Comparison of ENCODE assay signal across 17 cellular contexts in genomic region chr11:108241370-108242037, GRCh38. TPM values are rescaled to one million over a fixed set of nuclear protein-coding genes. Genes with fewer than 3 reads are reported as not detected.
DNase-seq lines count a peak whose midpoint lies in the region; ATAC-seq and TF ChIP-seq lines count a peak whose summit lies in the region.
"Had no signal": no experiment of that assay in that cellular context is flagged by ENCODE, and none has a peak within 500 bp of the region (broad histone marks: within the 10 kb centered on the region; RNA-seq: fewer than 3 reads in every experiment).

No MANE protein-coding gene starts in this region.

- CTCF ChIA-PET in HEK293 (lab: Yijun Ruan, JAX): no interaction called here
- CTCF ChIA-PET in activated naive CD4-positive, alpha-beta T cell treated with anti-CD3 and anti-CD28 coated beads, Interleukin-2, amount 10 ng/mL, durations not matched to agents 7 days and 5 days (lab: Charles Lee): interaction anchor here (1.0 to 1.7 kb wide), 3 partner anchors 15 to 19 kb away, joined by 3 to 5 read pairs (median 4); partner anchors contain the start of genes ATM and NPAT

- ATAC-seq in activated CD4-positive, CD25-positive, alpha-beta regulatory T cell treated with anti-CD3 and anti-CD28 coated beads, Interleukin-2, amount 50 U/mL, for 24 hours: peak; percentile 81 to 85
- ATAC-seq in natural killer cell treated with Interleukin-12 subunit alpha and Interleukin-12 subunit beta and Interleukin-15 and Interleukin-18, amount 100 ng/mL, for 72 hours: peak; percentile 80 to 82
- no peak for ATAC-seq in HG03139 (IDR thresholded peaks at IDR 0.05; ENCODE audit: unreplicated experiment)

- no peak overlapping the region for H3K4me3 Mint-ChIP-seq in activated naive CD4-positive, alpha-beta T cell treated with anti-CD3 and anti-CD28 coated beads, Interleukin-2, amount 10 ng/mL, durations not matched to agents 7 days and 5 days
- H3K4me3 Mint-ChIP-seq in natural killer cell treated with Interleukin-12 subunit alpha and Interleukin-12 subunit beta and Interleukin-15 and Interleukin-18, amount 100 ng/mL, for 72 hours: peak overlapping the region; percentile 68
- H3K4me3 Mint-ChIP-seq: neural progenitor cell; T-helper 1 cell treated with Interleukin-12 subunit alpha and Interleukin-12 subunit beta and Interleukin-4 antibody, amounts not matched to agents 30 μg/mL and 1 μg/mL, for 36 hours; type B pancreatic cell had no signal

- DNase-seq in activated CD4-positive, CD25-positive, alpha-beta regulatory T cell treated with anti-CD3 and anti-CD28 coated beads, Interleukin-2, amount 50 U/mL, for 72 hours: no peak
- peak; percentile 36 for DNase-seq in activated naive CD4-positive, alpha-beta T cell treated with anti-CD3 and anti-CD28 coated beads, Interleukin-2, amount 10 ng/mL, durations not matched to agents 7 days and 5 days
- peak; percentile 65 for DNase-seq in natural killer cell treated with Interleukin-12 subunit alpha and Interleukin-12 subunit beta and Interleukin-15 and Interleukin-18, amount 100 ng/mL, for 72 hours (ENCODE audit: low spot score)
- DNase-seq in kidney glomerular epithelial cell (lab: John Stamatoyannopoulos, UW): no peak
- DNase-seq in NCI-H146 treated with DMSO at 0.1 percent for 48 hours (lab: John Stamatoyannopoulos, UW; ENCODE audit: unreplicated experiment): no peak
- DNase-seq: adrenal gland, DMS79 treated with DMSO at 0.1 percent for 48 hours, head of caudate nucleus, NCI-H1930, SHP77 treated with DMSO at 0.1 percent for 48 hours had no signal

- peaks cover 2% of the 10 kb centered on the region for H3K9me3 Mint-ChIP-seq in activated naive CD4-positive, alpha-beta T cell treated with anti-CD3 and anti-CD28 coated beads, Interleukin-2, amount 10 ng/mL, durations not matched to agents 7 days and 5 days
- H3K9me3 Mint-ChIP-seq in natural killer cell treated with Interleukin-12 subunit alpha and Interleukin-12 subunit beta and Interleukin-15 and Interleukin-18, amount 100 ng/mL, for 72 hours: no peaks in the 10 kb centered on the region
- H3K9me3 Mint-ChIP-seq: neural progenitor cell; T-helper 1 cell treated with Interleukin-12 subunit alpha and Interleukin-12 subunit beta and Interleukin-4 antibody, amounts not matched to agents 30 μg/mL and 1 μg/mL, for 36 hours; type B pancreatic cell had no signal

- H3K4me1 ChIP-seq in HEK293 (ENCODE audit: control insufficient read depth, insufficient read depth, low read length): no peaks in the 10 kb centered on the region
- H3K4me1 ChIP-seq: adrenal gland, neural progenitor cell had no signal

- H3K27me3 Mint-ChIP-seq in activated naive CD4-positive, alpha-beta T cell treated with anti-CD3 and anti-CD28 coated beads, Interleukin-2, amount 10 ng/mL, durations not matched to agents 7 days and 5 days: no peaks in the 10 kb centered on the region
- no peaks in the 10 kb centered on the region for H3K27me3 Mint-ChIP-seq in natural killer cell treated with Interleukin-12 subunit alpha and Interleukin-12 subunit beta and Interleukin-15 and Interleukin-18, amount 100 ng/mL, for 72 hours
- H3K27me3 Mint-ChIP-seq: type B pancreatic cell had no signal

- H3K36me3 ChIP-seq in HEK293 (ENCODE audit: control insufficient read depth in 2 of 2, insufficient read depth in 1 of 2, low read length in 2 of 2): peaks cover 5 to 65% of the 10 kb centered on the region in 2 experiments; a peak in 2 of 3 replicates
- H3K36me3 ChIP-seq: neural progenitor cell had no signal

- H3K27ac ChIP-seq in HEK293 (ENCODE audit: extremely low read depth, low read depth, low read length): no peak overlapping the region
- H3K27ac ChIP-seq: 22Rv1, adrenal gland, neural progenitor cell had no signal

- H3K4me1 Mint-ChIP-seq in activated naive CD4-positive, alpha-beta T cell treated with anti-CD3 and anti-CD28 coated beads, Interleukin-2, amount 10 ng/mL, durations not matched to agents 7 days and 5 days: peaks cover 68% of the 10 kb centered on the region
- peaks cover 50 to 65% of the 10 kb centered on the region in 2 donors for H3K4me1 Mint-ChIP-seq in natural killer cell treated with Interleukin-12 subunit alpha and Interleukin-12 subunit beta and Interleukin-15 and Interleukin-18, amount 100 ng/mL, for 72 hours (ENCODE audit: low read depth in 2 of 2)
- H3K4me1 Mint-ChIP-seq: neural progenitor cell had no signal

- H3K36me3 Mint-ChIP-seq in activated naive CD4-positive, alpha-beta T cell treated with anti-CD3 and anti-CD28 coated beads, Interleukin-2, amount 10 ng/mL, durations not matched to agents 7 days and 5 days: peaks cover 65% of the 10 kb centered on the region
- H3K36me3 Mint-ChIP-seq in natural killer cell treated with Interleukin-12 subunit alpha and Interleukin-12 subunit beta and Interleukin-15 and Interleukin-18, amount 100 ng/mL, for 72 hours: peaks cover 21% of the 10 kb centered on the region

- peak overlapping the region; percentile 82 for H3K27ac Mint-ChIP-seq in activated naive CD4-positive, alpha-beta T cell treated with anti-CD3 and anti-CD28 coated beads, Interleukin-2, amount 10 ng/mL, durations not matched to agents 7 days and 5 days
- H3K27ac Mint-ChIP-seq in natural killer cell treated with Interleukin-12 subunit alpha and Interleukin-12 subunit beta and Interleukin-15 and Interleukin-18, amount 100 ng/mL, for 72 hours: peak overlapping the region; percentile 83 to 86
- H3K27ac Mint-ChIP-seq: neural progenitor cell; T-helper 1 cell treated with Interleukin-12 subunit alpha and Interleukin-12 subunit beta and Interleukin-4 antibody, amounts not matched to agents 30 μg/mL and 1 μg/mL, for 36 hours; type B pancreatic cell had no signal

- no peak overlapping the region for H3K4me3 ChIP-seq in HEK293 (ENCODE audit: low read depth, low read length)
- H3K4me3 ChIP-seq: adrenal gland, neural progenitor cell had no signal

- no peaks in the 10 kb centered on the region for H3K9me3 ChIP-seq in HEK293 (ENCODE audit: control insufficient read depth, insufficient read depth, low read depth, low read length)
- H3K9me3 ChIP-seq: adrenal gland had no signal

- POLR2A ChIA-PET in HEK293 (lab: Yijun Ruan, JAX): no interaction called here

- no peak for TF ChIP-seq CTCF in HEK293 (tag by site-specific recombination; IDR thresholded peaks at IDR 0.05)

TF ChIP-seq in HEK293, 187 proteins besides CTCF, POLR2A, EP300 and RAD21:
- TF ChIP-seq KLF9 (tag by site-specific recombination; IDR thresholded peaks at IDR 0.05; ENCODE audit: low read depth) (no peak), ZNF362 (tag by site-specific recombination; IDR thresholded peaks at IDR 0.05) (0 out of 2 replicates have a peak, but pooled peaks have one; percentile 13)
TF ChIP-seq in HEK293: peak in this region for 1.

RNA-seq across cellular contexts. Expression of gene ATM, which starts 18.6 kb away (rescaled TPM):
- total RNA-seq in natural killer cell treated with Interleukin-12 subunit alpha and Interleukin-12 subunit beta and Interleukin-15 and Interleukin-18, amount 100 ng/mL, for 72 hours: 100 to 1,000 TPM in 1 of 2 donors, 10 to 100 TPM in 1; 86.4 to 107 TPM

RNA-seq across cellular contexts. Expression of gene NPAT, which starts 19.1 kb away (rescaled TPM):
- 10 to 100 TPM; 31.1 to 35.8 TPM for total RNA-seq in natural killer cell treated with Interleukin-12 subunit alpha and Interleukin-12 subunit beta and Interleukin-15 and Interleukin-18, amount 100 ng/mL, for 72 hours

Comparison
In these comparisons a context has a peak if more than half of its experiments do, and no peak if none do; other contexts are left out.
1. DNase-seq: peak in activated naive CD4-positive, alpha-beta T cell treated with anti-CD3 and anti-CD28 coated beads, Interleukin-2, amount 10 ng/mL, durations not matched to agents 7 days and 5 days (single experiment) and natural killer cell treated with Interleukin-12 subunit alpha and Interleukin-12 subunit beta and Interleukin-15 and Interleukin-18, amount 100 ng/mL, for 72 hours (single experiment); none in activated CD4-positive, CD25-positive, alpha-beta regulatory T cell treated with anti-CD3 and anti-CD28 coated beads, Interleukin-2, amount 50 U/mL, for 72 hours (single experiment), kidney glomerular epithelial cell (single experiment) and NCI-H146 treated with DMSO at 0.1 percent for 48 hours (single experiment).